In genomic region chr15:88463870-88464532, GRCh38 we compare ENCODE assay signal across 16 cellular contexts.
"Had no signal": no experiment of that assay in that cellular context is flagged by ENCODE, and none has a peak within 500 bp of the region (broad histone marks: within the 10 kb centered on the region; RNA-seq: fewer than 3 reads in every experiment).

No MANE protein-coding gene starts in this region.

- H3K27ac Mint-ChIP-seq: progenitor cell of endocrine pancreas, T-cell had no signal

- DNase-seq: activated CD4-positive, alpha-beta T cell treated with anti-CD3 and anti-CD28 coated beads for 4 hours; activated naive CD4-positive, alpha-beta T cell treated with anti-CD3 and anti-CD28 coated beads, Interleukin-2, amount 50 U/mL, for 16 hours; anterior cingulate cortex; colonic mucosa; foreskin melanocyte; left lung; mesendoderm; nucleus accumbens; stimulated activated naive CD8-positive, alpha-beta T cell treated with anti-CD3 and anti-CD28 coated beads, Interleukin-15, amount 100 ng/mL, for 72 hours; T-cell; testis had no signal

- H3K27me3 Mint-ChIP-seq: progenitor cell of endocrine pancreas; stimulated activated naive CD8-positive, alpha-beta T cell treated with anti-CD3 and anti-CD28 coated beads, Interleukin-15, amount 100 ng/mL, for 72 hours; T-cell had no signal

- H3K36me3 ChIP-seq: colonic mucosa had no signal

- H3K27ac ChIP-seq: colonic mucosa, left lung, SK-N-MC, testis had no signal

- FAIRE-seq: bronchial epithelial cell, islet of Langerhans had no signal

- H3K27me3 ChIP-seq: colonic mucosa, left lung, testis had no signal

- H3K9me3 Mint-ChIP-seq: stimulated activated naive CD8-positive, alpha-beta T cell treated with anti-CD3 and anti-CD28 coated beads, Interleukin-15, amount 100 ng/mL, for 72 hours; T-cell had no signal

- ATAC-seq: left lung; sciatic nerve; stimulated activated naive CD8-positive, alpha-beta T cell treated with anti-CD3 and anti-CD28 coated beads, Interleukin-15, amount 100 ng/mL, for 72 hours; T-cell had no signal

- H3K9me3 ChIP-seq: colonic mucosa, left lung, testis had no signal

- H3K4me3 ChIP-seq: colonic mucosa, left lung, SK-N-MC, testis had no signal

- H3K4me3 Mint-ChIP-seq: stimulated activated naive CD8-positive, alpha-beta T cell treated with anti-CD3 and anti-CD28 coated beads, Interleukin-15, amount 100 ng/mL, for 72 hours; T-cell had no signal
